Comparison of ENCODE assay signal across 9 cellular contexts in the genomic region with DNA sequence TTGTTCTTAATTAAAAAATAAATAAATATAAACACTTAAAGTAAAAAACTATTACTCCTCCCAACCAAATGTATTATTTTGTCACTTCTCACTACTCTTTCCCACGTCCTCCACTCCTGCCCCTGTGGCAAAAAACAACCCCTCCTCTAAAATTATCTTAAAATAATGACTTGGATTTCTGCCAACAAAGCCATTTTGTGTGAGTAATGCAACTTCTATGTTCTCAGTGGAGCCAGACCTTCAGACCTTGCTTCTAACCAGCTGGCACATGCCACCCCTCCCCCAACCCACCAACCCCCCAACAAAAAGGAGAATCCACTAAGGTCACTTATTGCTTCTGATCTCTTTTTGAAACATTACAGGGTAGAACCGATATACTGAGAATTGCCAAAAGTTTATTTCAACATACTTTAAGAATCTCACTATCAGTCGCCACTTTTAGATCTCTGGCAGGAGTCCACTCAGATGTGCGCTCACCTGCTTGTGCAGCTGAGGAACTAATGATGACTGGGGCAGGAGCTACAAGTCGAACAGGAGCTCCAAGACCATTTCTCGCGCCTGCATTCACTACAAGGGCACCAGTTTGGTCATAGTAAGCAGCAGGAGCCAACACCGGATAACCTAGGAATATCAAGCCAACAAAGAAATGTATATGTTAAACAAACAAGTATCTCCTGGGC. TPM values are rescaled to one million over a fixed set of nuclear protein-coding genes. Genes with fewer than 3 reads are reported as not detected.
DNase-seq lines count a peak whose midpoint lies in the region; ATAC-seq, FAIRE-seq and TF ChIP-seq lines count a peak whose summit lies in the region.
"Had no signal": no experiment of that assay in that cellular context is flagged by ENCODE, and none has a peak within 500 bp of the region (broad histone marks: within the 10 kb centered on the region; RNA-seq: fewer than 3 reads in every experiment).

No MANE protein-coding gene starts in this region.

- H3K4me1 ChIP-seq in A549 (peaks cover 33% of the 10 kb centered on the region), SK-N-SH (ENCODE audit: control insufficient read depth in 1 of 2, insufficient read depth in 2 of 2, low read depth in 1 of 2, low read length in 1 of 2) (peaks cover 22 to 38% of the 10 kb centered on the region in 2 experiments)

- no peak for TF ChIP-seq RAD21 in A549 (conservative IDR thresholded peaks at IDR 0.05 in 1 of 2, IDR thresholded peaks at IDR 0.05 in 1 of 2)
- 0 out of 2 replicates have a peak, but pooled peaks have one; percentile 3 for TF ChIP-seq RAD21 in SK-N-SH (IDR thresholded peaks at IDR 0.05; ENCODE audit: low read length)

- H2AFZ ChIP-seq in SK-N-SH (ENCODE audit: low read depth): no peak overlapping the region

- TF ChIP-seq CTCF in A549 (IDR thresholded peaks at IDR 0.05): no peak
- TF ChIP-seq CTCF in SK-N-SH (IDR thresholded peaks at IDR 0.05): no peak

- no peak for TF ChIP-seq POLR2A in A549 (IDR thresholded peaks at IDR 0.05; ENCODE audit: low read length)

- intact Hi-C loops in left ventricle myocardium superior (cut with micrococcal nuclease): no loop called here

- H3K79me2 ChIP-seq in SK-N-SH (ENCODE audit: insufficient read depth): peaks cover 94% of the 10 kb centered on the region

- H3K4me3 ChIP-seq in A549 (no peak overlapping the region), SK-N-SH (ENCODE audit: low read depth in 2 of 2, low read length in 1 of 2) (peak overlapping the region in 1 of 2 experiments; percentile 36; a peak in 1 of 4 replicates)

- H3F3A ChIP-seq in SK-N-SH (replicated peaks; ENCODE audit: insufficient read depth): peaks cover 29% of the 10 kb centered on the region

- no peak for ATAC-seq in A549
- ATAC-seq in left ventricle myocardium superior: peak; percentile 13
- ATAC-seq in HG02623 (IDR thresholded peaks at IDR 0.05; ENCODE audit: unreplicated experiment): no peak

- WGBS in A549 (ENCODE audit: missing lambda C conversion rate): 87% methylated on average over 8 of the region's 8 CpGs
- WGBS in SK-N-SH (ENCODE audit: low lambda C conversion rate): 40% methylated on average over 8 of the region's 8 CpGs

- TF ChIP-seq EP300 in A549 (IDR thresholded peaks at IDR 0.05) (no peak), SK-N-SH (IDR thresholded peaks at IDR 0.05; ENCODE audit: borderline replicate concordance in 1 of 2, low read depth in 1 of 2, low read length in 1 of 2) (peak; percentile 52 to 76; a peak in 2 of 4 replicates)

- peaks cover 69% of the 10 kb centered on the region for H3K36me3 Mint-ChIP-seq in activated naive CD4-positive, alpha-beta T cell treated with anti-CD3 and anti-CD28 coated beads, Interleukin-2, amount 10 ng/mL, durations not matched to agents 7 days and 5 days

- no peaks in the 10 kb centered on the region for H3K27me3 ChIP-seq in SK-N-SH (ENCODE audit: insufficient read depth)

- H3K9ac ChIP-seq in SK-N-SH: no peak overlapping the region

- CTCF ChIA-PET in A549 (lab: Yijun Ruan, JAX) (no interaction called here), SK-N-SH (lab: Yijun Ruan, JAX) (interaction anchor here (0.7 to 1.7 kb wide), 4 partner anchors 9 to 165 kb away, joined by 3 to 10 read pairs (median 6); no protein-coding TSS in a partner anchor)
- CTCF ChIA-PET in activated naive CD4-positive, alpha-beta T cell treated with anti-CD3 and anti-CD28 coated beads, Interleukin-2, amount 10 ng/mL, durations not matched to agents 7 days and 5 days (lab: Charles Lee): no interaction called here

- FAIRE-seq in A549 (lab: Jason Lieb, UNC): no peak

- H3K4me2 ChIP-seq in A549 (peak overlapping the region; percentile 34; the same call in 2 of the 3 replicates), SK-N-SH (peak overlapping the region; percentile 82)

- peaks cover 72 to 73% of the 10 kb centered on the region in 2 experiments for H3K36me3 ChIP-seq in SK-N-SH (replicated peaks in 1 of 2; ENCODE audit: control insufficient read depth in 1 of 2, insufficient read depth in 2 of 2, low read length in 1 of 2)

- H3K27ac Mint-ChIP-seq in activated naive CD4-positive, alpha-beta T cell treated with anti-CD3 and anti-CD28 coated beads, Interleukin-2, amount 10 ng/mL, durations not matched to agents 7 days and 5 days: no peak overlapping the region
- H3K27ac Mint-ChIP-seq: activated B cell treated with CpG ODN at 0.5 μM for 24 hours had no signal

- H3K9me3 ChIP-seq in A549 (no peaks in the 10 kb centered on the region), SK-N-SH (no peaks in the 10 kb centered on the region)

- DNase-seq in A549 (ENCODE audit: low read depth in 1 of 2, low spot score in 1 of 2) (peak in 1 of 2 experiments; percentile 17), HS-27A (ENCODE audit: low read depth) (peak; percentile 68), SK-N-SH (peak; percentile 80), left ventricle myocardium superior (no peak), globus pallidus (ENCODE audit: low spot score) (no peak), cerebellar cortex (ENCODE audit: low spot score) (no peak)
- DNase-seq in activated naive CD4-positive, alpha-beta T cell treated with anti-CD3 and anti-CD28 coated beads, Interleukin-2, amount 10 ng/mL, durations not matched to agents 7 days and 5 days: no peak
- DNase-seq: activated B cell treated with CpG ODN at 0.5 μM for 24 hours had no signal

- H3K27me3 Mint-ChIP-seq in activated naive CD4-positive, alpha-beta T cell treated with anti-CD3 and anti-CD28 coated beads, Interleukin-2, amount 10 ng/mL, durations not matched to agents 7 days and 5 days: no peaks in the 10 kb centered on the region
- H3K27me3 Mint-ChIP-seq: activated B cell treated with CpG ODN at 0.5 μM for 24 hours had no signal

- H3K9me3 Mint-ChIP-seq in activated naive CD4-positive, alpha-beta T cell treated with anti-CD3 and anti-CD28 coated beads, Interleukin-2, amount 10 ng/mL, durations not matched to agents 7 days and 5 days: no peaks in the 10 kb centered on the region
- H3K9me3 Mint-ChIP-seq: activated B cell treated with CpG ODN at 0.5 μM for 24 hours had no signal

- peaks cover 4% of the 10 kb centered on the region for H3K4me1 Mint-ChIP-seq in activated naive CD4-positive, alpha-beta T cell treated with anti-CD3 and anti-CD28 coated beads, Interleukin-2, amount 10 ng/mL, durations not matched to agents 7 days and 5 days

- H3K27ac ChIP-seq in A549: peak overlapping the region in 1 of 2 experiments; percentile 45; a peak in 2 of 6 replicates
- peak overlapping the region; percentile 82 to 92 for H3K27ac ChIP-seq in SK-N-SH (ENCODE audit: low read depth in 2 of 2, low read length in 1 of 2)

- POLR2A ChIA-PET in A549 (lab: Yijun Ruan, JAX) (no interaction called here), SK-N-SH (lab: Yijun Ruan, JAX) (interaction anchor here (0.8 kb wide), 1 partner anchor 98 kb away, joined by 3 read pairs; no protein-coding TSS in a partner anchor)

- H4K20me1 ChIP-seq in SK-N-SH (ENCODE audit: insufficient read depth): peaks cover 15% of the 10 kb centered on the region; the same call in 1 of the 2 replicates

- H3K9me2 ChIP-seq in SK-N-SH: no peaks in the 10 kb centered on the region

- no peak overlapping the region for H3K4me3 Mint-ChIP-seq in activated naive CD4-positive, alpha-beta T cell treated with anti-CD3 and anti-CD28 coated beads, Interleukin-2, amount 10 ng/mL, durations not matched to agents 7 days and 5 days
- H3K4me3 Mint-ChIP-seq: activated B cell treated with CpG ODN at 0.5 μM for 24 hours had no signal

TF ChIP-seq in A549, 52 proteins besides CTCF, POLR2A, EP300 and RAD21 (continues in another document):
- TF ChIP-seq, protein P1, sequence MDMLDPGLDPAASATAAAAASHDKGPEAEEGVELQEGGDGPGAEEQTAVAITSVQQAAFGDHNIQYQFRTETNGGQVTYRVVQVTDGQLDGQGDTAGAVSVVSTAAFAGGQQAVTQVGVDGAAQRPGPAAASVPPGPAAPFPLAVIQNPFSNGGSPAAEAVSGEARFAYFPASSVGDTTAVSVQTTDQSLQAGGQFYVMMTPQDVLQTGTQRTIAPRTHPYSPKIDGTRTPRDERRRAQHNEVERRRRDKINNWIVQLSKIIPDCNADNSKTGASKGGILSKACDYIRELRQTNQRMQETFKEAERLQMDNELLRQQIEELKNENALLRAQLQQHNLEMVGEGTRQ (IDR thresholded peaks at IDR 0.05): no peak
- TF ChIP-seq MYC (IDR thresholded peaks at IDR 0.05; ENCODE audit: borderline replicate concordance, low read length): no peak
- TF ChIP-seq MAFK (IDR thresholded peaks at IDR 0.05; ENCODE audit: partially characterized antibody): no peak
- no peak for TF ChIP-seq ZNF302 (CRISPR knock-in tag; IDR thresholded peaks at IDR 0.05)
- no peak for TF ChIP-seq HOXB5 (CRISPR knock-in tag; IDR thresholded peaks at IDR 0.05)
- TF ChIP-seq, protein P2, sequence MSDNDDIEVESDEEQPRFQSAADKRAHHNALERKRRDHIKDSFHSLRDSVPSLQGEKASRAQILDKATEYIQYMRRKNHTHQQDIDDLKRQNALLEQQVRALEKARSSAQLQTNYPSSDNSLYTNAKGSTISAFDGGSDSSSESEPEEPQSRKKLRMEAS (IDR thresholded peaks at IDR 0.05): no peak

TF ChIP-seq in SK-N-SH, 30 proteins besides CTCF, POLR2A, EP300 and RAD21 (continues in another document):
- TF ChIP-seq RFX5 (IDR thresholded peaks at IDR 0.05; ENCODE audit: low read length): no peak
- TF ChIP-seq NRF1 (IDR thresholded peaks at IDR 0.05; ENCODE audit: low read depth, low read length): no peak
- TF ChIP-seq MXI1 (IDR thresholded peaks at IDR 0.05; ENCODE audit: low read depth, low read length): peak; percentile 42; the same call in 1 of the 2 replicates
- TF ChIP-seq TEAD4 (IDR thresholded peaks at IDR 0.05; ENCODE audit: borderline replicate concordance, insufficient read depth): peak; percentile 65; the same call in 1 of the 2 replicates
- peak; percentile 95 for TF ChIP-seq NFIC (IDR thresholded peaks at IDR 0.05; ENCODE audit: borderline replicate concordance)
- TF ChIP-seq EZH2phosphoT487 (IDR thresholded peaks at IDR 0.05; ENCODE audit: borderline replicate concordance, low read depth): no peak
- peak; percentile 41; the same call in 1 of the 2 replicates for TF ChIP-seq GATA2 (CRISPR knock-in tag; IDR thresholded peaks at IDR 0.05)
- TF ChIP-seq, protein P2 (IDR thresholded peaks at IDR 0.05; ENCODE audit: low read depth): peak; percentile 56
- TF ChIP-seq TCF12 (IDR thresholded peaks at IDR 0.05): peak; percentile 89

RNA-seq across cellular contexts. Expression of a gene that starts 58.3 kb away (rescaled TPM):
- 2.0 and 4.1 TPM in 2 replicates for polyA plus RNA-seq in A549 (2011; rRNA removed)
- 1.9 and 3.6 TPM in 2 replicates for polyA plus RNA-seq in A549 (2012; cell fraction: cytosol; rRNA removed)
- polyA plus RNA-seq in A549 (2012; cell fraction: nucleus; rRNA removed): 4.6 and 7.6 TPM in 2 replicates
- polyA plus RNA-seq in A549 (2017; fragmentation: RNase III; extraction: RNeasy Plus Mini Kit Qiagen cat#74134 plus additional on column Dnase treatment): 8.4 to 10.0 TPM (median 8.9 TPM) in 3 replicates
- 4.4 and 4.6 TPM in 2 replicates for polyA minus RNA-seq in A549 (2011; rRNA and poly(A)+ RNA removed)
- polyA plus RNA-seq in SK-N-SH (2012; rRNA removed): 16.2 and 18.8 TPM in 2 replicates
- 14.0 and 19.2 TPM in 2 replicates for polyA plus RNA-seq in SK-N-SH (2012; cell fraction: cytosol; rRNA removed)
- 17.4 and 19.3 TPM in 2 replicates for polyA plus RNA-seq in SK-N-SH (2012; cell fraction: nucleus; rRNA removed)
- 19.6 TPM for total RNA-seq in left ventricle myocardium superior

Comparison
In these comparisons a context has a peak if more than half of its experiments do, and no peak if none do; other contexts are left out.
1. DNase-seq: peak in HS-27A (single experiment) and SK-N-SH (single experiment); none in left ventricle myocardium superior (single experiment), activated naive CD4-positive, alpha-beta T cell treated with anti-CD3 and anti-CD28 coated beads, Interleukin-2, amount 10 ng/mL, durations not matched to agents 7 days and 5 days (single experiment), globus pallidus (single experiment) and cerebellar cortex (single experiment).